In genomic region chr6:16659471-16660156, GRCh38 we compare ENCODE assay signal across 14 cellular contexts.
DNase-seq lines count a peak whose midpoint lies in the region; ATAC-seq and TF ChIP-seq lines count a peak whose summit lies in the region.
"Had no signal": no experiment of that assay in that cellular context is flagged by ENCODE, and none has a peak within 500 bp of the region (broad histone marks: within the 10 kb centered on the region; RNA-seq: fewer than 3 reads in every experiment).

No MANE protein-coding gene starts in this region.

- intact Hi-C loops in body of pancreas (cut with DNase I): no loop called here

- no peak overlapping the region for H3K4me3 ChIP-seq in body of pancreas
- H3K4me3 ChIP-seq: lung, pancreas had no signal

- H3K27ac ChIP-seq in body of pancreas: no peak overlapping the region
- H3K27ac ChIP-seq: pancreas had no signal

- 65 to 74% methylated on average over 6 of the region's 6 CpGs for WGBS in body of pancreas, 2 donors

- H3K36me3 Mint-ChIP-seq in T-helper 17 cell (ENCODE audit: low read depth): peaks cover 4% of the 10 kb centered on the region
- H3K36me3 Mint-ChIP-seq in immature natural killer cell: peaks cover 17 to 28% (median 17%) of the 10 kb centered on the region in 3 donors
- no peaks in the 10 kb centered on the region for H3K36me3 Mint-ChIP-seq in glutamatergic neuron (ENCODE audit: unreplicated experiment)

- ATAC-seq in GM18909 (IDR thresholded peaks at IDR 0.05; ENCODE audit: poor library complexity, unreplicated experiment) (peak; percentile 47), T-helper 17 cell (no peak), body of pancreas (no peak)

- H3K27me3 Mint-ChIP-seq in T-helper 17 cell (no peaks in the 10 kb centered on the region), immature natural killer cell (ENCODE audit: low read depth in 3 of 3) (peaks cover 0 to 2% (median 0%) of the 10 kb centered on the region in 3 donors), glutamatergic neuron (ENCODE audit: unreplicated experiment) (no peaks in the 10 kb centered on the region)

- TF ChIP-seq CTCF in glutamatergic neuron (IDR thresholded peaks at IDR 0.05; ENCODE audit: partially characterized antibody, unreplicated experiment): no peak
- no peak for TF ChIP-seq CTCF in body of pancreas (IDR thresholded peaks at IDR 0.05)

- H3K4me1 ChIP-seq in body of pancreas: peaks cover 11% of the 10 kb centered on the region
- H3K4me1 ChIP-seq: BE2C had no signal

- no peaks in the 10 kb centered on the region for H3K27me3 ChIP-seq in body of pancreas
- H3K27me3 ChIP-seq: BE2C, heart left ventricle, pancreas had no signal

- H3K27ac Mint-ChIP-seq in T-helper 17 cell (peak overlapping the region; percentile 90), immature natural killer cell (peak overlapping the region in 5 of 6 donors; percentile 44 to 75 (median 53)), glutamatergic neuron (ENCODE audit: unreplicated experiment) (no peak overlapping the region)

- H3K4me1 Mint-ChIP-seq in T-helper 17 cell (peaks cover 39% of the 10 kb centered on the region), immature natural killer cell (peaks cover 26 to 36% of the 10 kb centered on the region in 2 donors), glutamatergic neuron (ENCODE audit: low read depth, unreplicated experiment) (no peaks in the 10 kb centered on the region)

- H3K9me3 ChIP-seq in T-helper 17 cell (ENCODE audit: control insufficient read depth, low read length, poor library complexity, severe bottlenecking) (no peaks in the 10 kb centered on the region), body of pancreas (no peaks in the 10 kb centered on the region)
- H3K9me3 ChIP-seq: BE2C, pancreas had no signal

- peaks cover 0 to 2% of the 10 kb centered on the region in 2 donors for H3K36me3 ChIP-seq in body of pancreas (replicated peaks in 1 of 2; ENCODE audit: insufficient read depth in 1 of 2, low read depth in 2 of 2)
- H3K36me3 ChIP-seq: BE2C had no signal

- H3K9me3 Mint-ChIP-seq in immature natural killer cell: peaks cover 0 to 4% (median 0%) of the 10 kb centered on the region in 6 donors
- H3K9me3 Mint-ChIP-seq in glutamatergic neuron (ENCODE audit: unreplicated experiment): peaks cover 2% of the 10 kb centered on the region

- DNase-seq in CD1c-positive myeloid dendritic cell (ENCODE audit: extremely low spot score) (peak; percentile 30), T-helper 17 cell (no peak), immature natural killer cell (no peak), T1000 (lab: John Stamatoyannopoulos, UW) (no peak), glutamatergic neuron (no peak), body of pancreas (no peak)
- DNase-seq in activated effector memory CD4-positive, alpha-beta T cell treated with Interleukin-2 at 50 U/mL for 16 hours: no peak
- DNase-seq: BE2C; heart left ventricle; NCI-H2081; pancreas; stimulated activated naive CD4-positive, alpha-beta T cell treated with Interleukin-2 at 50 U/mL for 16 hours had no signal

- no peak for TF ChIP-seq POLR2A in body of pancreas (IDR thresholded peaks at IDR 0.05)

- H3K4me3 Mint-ChIP-seq in T-helper 17 cell (peak overlapping the region; percentile 77), immature natural killer cell (peak overlapping the region in 3 of 5 donors; percentile 17 to 73 (median 27)), glutamatergic neuron (ENCODE audit: unreplicated experiment) (no peak overlapping the region)
